Comparison of ENCODE assay signal across 21 cellular contexts in genomic region chr3:151895478-151895877, GRCh38. TPM values are rescaled to one million over a fixed set of nuclear protein-coding genes. Genes with fewer than 3 reads are reported as not detected.
A peak's percentile ranks its signal among the peaks of the same experiment; 100 is the strongest.
DNase-seq lines count a peak whose midpoint lies in the region; ATAC-seq and TF ChIP-seq lines count a peak whose summit lies in the region.
"Had no signal": no experiment of that assay in that cellular context is flagged by ENCODE, and none has a peak within 500 bp of the region (broad histone marks: within the 10 kb centered on the region; RNA-seq: fewer than 3 reads in every experiment).

No MANE protein-coding gene starts in this region.

- H3K36me3 Mint-ChIP-seq in activated naive CD8-positive, alpha-beta T cell treated with anti-CD3 and anti-CD28 coated beads, Interleukin-2, amount 10 ng/mL, durations not matched to agents 7 days and 5 days = peaks cover 7% of the 10 kb centered on the region
- H3K36me3 Mint-ChIP-seq in activated naive CD8-positive, alpha-beta T cell treated with anti-CD3 and anti-CD28 coated beads for 36 hours = no peaks in the 10 kb centered on the region
- H3K36me3 Mint-ChIP-seq in WTC11 = no peaks in the 10 kb centered on the region

- TF ChIP-seq CTCF in WTC11 (IDR thresholded peaks at IDR 0.05) = no peak

- peaks cover 20% of the 10 kb centered on the region for H3K4me1 Mint-ChIP-seq in activated naive CD8-positive, alpha-beta T cell treated with anti-CD3 and anti-CD28 coated beads, Interleukin-2, amount 10 ng/mL, durations not matched to agents 7 days and 5 days
- peaks cover 10% of the 10 kb centered on the region for H3K4me1 Mint-ChIP-seq in activated naive CD8-positive, alpha-beta T cell treated with anti-CD3 and anti-CD28 coated beads for 36 hours
- peaks cover 17% of the 10 kb centered on the region for H3K4me1 Mint-ChIP-seq in WTC11

- no peak for DNase-seq in activated naive CD8-positive, alpha-beta T cell treated with anti-CD3 and anti-CD28 coated beads, Interleukin-2, amount 10 ng/mL, durations not matched to agents 7 days and 5 days
- DNase-seq in activated naive CD8-positive, alpha-beta T cell treated with anti-CD3 and anti-CD28 coated beads for 36 hours = no peak
- DNase-seq in WTC11 (ENCODE audit: low spot score) (no peak), iPS-NIHi7 (ENCODE audit: extremely low spot score) (peak; percentile 45), NCI-H446 (lab: John Stamatoyannopoulos, UW) (no peak)
- DNase-seq in stimulated activated CD4-positive, alpha-beta T cell treated with anti-CD3 and anti-CD28 coated beads, Interleukin-4, amount 100 ng/mL, for 4 hours = no peak
- DNase-seq: activated CD4-positive, CD25-positive, alpha-beta regulatory T cell; activated naive CD4-positive, alpha-beta T cell; activated T-cell treated with anti-CD3 and anti-CD28 coated beads, Interleukin-2, amount 50 U/mL, for 24 hours; amygdala; H9; Kasumi-1; left cardiac atrium; NCI-H187 treated with DMSO at 0.1 percent for 48 hours; right cardiac atrium; RPMI8226; stimulated activated CD4-positive, alpha-beta T cell treated with anti-CD3 and anti-CD28 coated beads, Interleukin-4, amount 100 ng/mL, for 24 hours; stimulated activated naive CD4-positive, alpha-beta T cell treated with Interleukin-2 at 50 U/mL for 16 hours; testis had no signal

- H3K9me3 Mint-ChIP-seq in activated naive CD8-positive, alpha-beta T cell treated with anti-CD3 and anti-CD28 coated beads, Interleukin-2, amount 10 ng/mL, durations not matched to agents 7 days and 5 days = no peaks in the 10 kb centered on the region
- no peaks in the 10 kb centered on the region for H3K9me3 Mint-ChIP-seq in activated naive CD8-positive, alpha-beta T cell treated with anti-CD3 and anti-CD28 coated beads for 36 hours
- H3K9me3 Mint-ChIP-seq in WTC11 = peaks cover 4% of the 10 kb centered on the region

- CTCF ChIA-PET in WTC11 (lab: Charles Lee) = no interaction called here

- no peaks in the 10 kb centered on the region for H3K27me3 Mint-ChIP-seq in activated naive CD8-positive, alpha-beta T cell treated with anti-CD3 and anti-CD28 coated beads, Interleukin-2, amount 10 ng/mL, durations not matched to agents 7 days and 5 days
- H3K27me3 Mint-ChIP-seq in activated naive CD8-positive, alpha-beta T cell treated with anti-CD3 and anti-CD28 coated beads for 36 hours = no peaks in the 10 kb centered on the region
- no peaks in the 10 kb centered on the region for H3K27me3 Mint-ChIP-seq in WTC11 (ENCODE audit: low read depth)
- H3K27me3 Mint-ChIP-seq: activated T-cell treated with anti-CD3 and anti-CD28 coated beads, Interleukin-2, amount 50 U/mL, for 24 hours had no signal

- H3K4me3 Mint-ChIP-seq in activated naive CD8-positive, alpha-beta T cell treated with anti-CD3 and anti-CD28 coated beads, Interleukin-2, amount 10 ng/mL, durations not matched to agents 7 days and 5 days = no peak overlapping the region
- H3K4me3 Mint-ChIP-seq in activated naive CD8-positive, alpha-beta T cell treated with anti-CD3 and anti-CD28 coated beads for 36 hours = no peak overlapping the region
- H3K4me3 Mint-ChIP-seq in WTC11 = no peak overlapping the region
- H3K4me3 Mint-ChIP-seq: activated T-cell treated with anti-CD3 and anti-CD28 coated beads, Interleukin-2, amount 50 U/mL, for 24 hours had no signal

- no peak overlapping the region for H3K27ac Mint-ChIP-seq in activated naive CD8-positive, alpha-beta T cell treated with anti-CD3 and anti-CD28 coated beads, Interleukin-2, amount 10 ng/mL, durations not matched to agents 7 days and 5 days
- H3K27ac Mint-ChIP-seq in activated naive CD8-positive, alpha-beta T cell treated with anti-CD3 and anti-CD28 coated beads for 36 hours = no peak overlapping the region
- peak overlapping the region; percentile 26; the same call in 1 of the 2 replicates for H3K27ac Mint-ChIP-seq in WTC11
- H3K27ac Mint-ChIP-seq: activated T-cell treated with anti-CD3 and anti-CD28 coated beads, Interleukin-2, amount 50 U/mL, for 24 hours; H9 had no signal

- POLR2A ChIA-PET in activated naive CD8-positive, alpha-beta T cell treated with anti-CD3 and anti-CD28 coated beads, Interleukin-2, amount 10 ng/mL, durations not matched to agents 7 days and 5 days (lab: Charles Lee) = no interaction called here
- POLR2A ChIA-PET in WTC11 (lab: Charles Lee) = no interaction called here

- ATAC-seq in activated naive CD8-positive, alpha-beta T cell treated with anti-CD3 and anti-CD28 coated beads, Interleukin-2, amount 10 ng/mL, durations not matched to agents 7 days and 5 days (ENCODE audit: low read depth) = peak; percentile 35
- peak; percentile 95 for ATAC-seq in WTC11
- ATAC-seq in GM18907 (IDR thresholded peaks at IDR 0.05; ENCODE audit: unreplicated experiment) = no peak
- ATAC-seq in HG03045 (IDR thresholded peaks at IDR 0.05; ENCODE audit: unreplicated experiment) = no peak
- ATAC-seq: left cardiac atrium, right cardiac atrium had no signal

TF ChIP-seq in WTC11, 78 proteins besides CTCF, POLR2A, EP300 and RAD21:
- TF ChIP-seq NFATC4 (CRISPR knock-in tag; IDR thresholded peaks at IDR 0.05) = no peak

RNA-seq across cellular contexts. Expression of gene SUCNR1, which starts 22.0 kb away (rescaled TPM):
- total RNA-seq in activated naive CD8-positive, alpha-beta T cell treated with anti-CD3 and anti-CD28 coated beads, Interleukin-2, amount 10 ng/mL, durations not matched to agents 7 days and 5 days = under 1 TPM; 0.06 to 0.08 TPM
- total RNA-seq in activated naive CD8-positive, alpha-beta T cell treated with anti-CD3 and anti-CD28 coated beads for 36 hours = under 1 TPM in 1 of 2 experiments, not detected in 1; 0.04 TPM
- total RNA-seq in WTC11 (2021) = not detected in 3 replicates
- total RNA-seq: H9 had no signal

Comparison
In these comparisons a context has a peak if more than half of its experiments do, and no peak if none do; other contexts are left out.
1. ATAC-seq: peak in activated naive CD8-positive, alpha-beta T cell treated with anti-CD3 and anti-CD28 coated beads, Interleukin-2, amount 10 ng/mL, durations not matched to agents 7 days and 5 days (single experiment) and WTC11 (single experiment); none in GM18907 (single experiment) and HG03045 (single experiment).